Comparison of ENCODE assay signal across 10 cellular contexts in the genomic region with DNA sequence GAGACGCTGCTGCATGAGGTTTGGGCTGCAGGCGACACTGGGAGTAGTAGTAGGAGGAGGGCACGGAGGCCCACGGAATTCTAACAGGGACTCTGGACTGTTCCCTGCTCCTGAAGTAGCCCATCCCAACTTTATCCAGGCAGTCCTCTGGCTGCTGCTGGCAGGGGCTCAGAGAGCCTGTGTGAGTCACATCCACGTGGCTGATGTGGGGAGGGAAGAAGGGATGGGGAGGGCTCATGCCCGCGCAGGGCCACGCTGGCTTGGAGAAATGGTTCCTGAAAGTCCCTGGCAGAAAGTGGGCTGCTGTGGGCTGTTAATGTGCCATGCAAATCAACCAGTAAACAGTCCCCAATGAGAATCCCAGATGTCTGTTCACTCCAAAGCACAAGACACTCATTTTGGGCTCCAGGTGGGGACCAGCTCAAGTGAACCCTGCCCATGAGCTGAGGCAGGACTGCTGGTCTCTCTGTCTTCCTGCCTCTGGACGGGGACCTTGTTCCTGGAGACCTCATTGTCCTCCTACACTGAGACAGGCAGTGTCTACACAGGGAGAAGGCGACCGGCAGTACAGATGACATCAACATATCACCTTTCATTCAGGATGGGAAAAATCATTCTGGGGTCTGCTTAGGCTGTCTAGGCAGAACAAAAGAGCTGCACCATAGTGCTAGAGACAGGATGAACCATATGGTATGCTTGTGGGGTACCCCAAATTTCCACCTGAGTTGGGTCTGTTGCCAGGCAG. TPM values are rescaled to one million over a fixed set of nuclear protein-coding genes. Genes with fewer than 3 reads are reported as not detected.
DNase-seq lines count a peak whose midpoint lies in the region; ATAC-seq, FAIRE-seq and TF ChIP-seq lines count a peak whose summit lies in the region.
"Had no signal": no experiment of that assay in that cellular context is flagged by ENCODE, and none has a peak within 500 bp of the region (broad histone marks: within the 10 kb centered on the region; RNA-seq: fewer than 3 reads in every experiment).

No MANE protein-coding gene starts in this region.

- H3K4me1 ChIP-seq in pancreas = no peaks in the 10 kb centered on the region

- H3K27ac ChIP-seq in VCaP (peak overlapping the region; percentile 85), pancreas (peak overlapping the region in 1 of 4 donors; percentile 1)

- FAIRE-seq in pancreas (lab: Jason Lieb, UNC) = no peak
- FAIRE-seq: G401.6 had no signal

- no peak overlapping the region for H3K4me3 ChIP-seq in pancreas
- H3K4me3 ChIP-seq: spleen had no signal

- TF ChIP-seq CTCF in VCaP (conservative IDR thresholded peaks at IDR 0.05) (no peak), pancreas (IDR thresholded peaks at IDR 0.05) (no peak)

- no peaks in the 10 kb centered on the region for H3K9me3 ChIP-seq in pancreas

- H3K36me3 ChIP-seq in pancreas = no peaks in the 10 kb centered on the region
- H3K36me3 ChIP-seq: spleen had no signal

- no peaks in the 10 kb centered on the region for H3K27me3 ChIP-seq in pancreas

- intact Hi-C loops in Right ventricle myocardium inferior (cut with DNase I) = no loop called here
- intact Hi-C loops in pancreas (cut with DNase I) = no loop called here

- peak; percentile 92 for ATAC-seq in Right ventricle myocardium inferior
- peak in 3 of 4 donors; percentile 58 to 86 (median 85) for ATAC-seq in pancreas
- ATAC-seq in HG03280 (IDR thresholded peaks at IDR 0.05; ENCODE audit: unreplicated experiment) = no peak
- no peak for ATAC-seq in GM19397 (IDR thresholded peaks at IDR 0.05; ENCODE audit: unreplicated experiment)
- no peak for ATAC-seq in GM21717 (IDR thresholded peaks at IDR 0.05; ENCODE audit: unreplicated experiment)

- WGBS in pancreas, 2 donors = 68 to 71% methylated on average over 11 of the region's 11 CpGs

- DNase-seq in C1 segment of cervical spinal cord (lab: John Stamatoyannopoulos, UW) (peak in 12 of 14 donors; percentile 7 to 87 (median 53)), Right ventricle myocardium inferior (ENCODE audit: missing footprints) (peak; percentile 87), pancreas (peak in 3 of 6 donors; percentile 15 to 55 (median 39)), iPS-NIHi7 (ENCODE audit: extremely low spot score) (no peak)
- DNase-seq: spleen had no signal

RNA-seq across cellular contexts. Expression of a gene that starts 57.7 kb away (rescaled TPM):
- total RNA-seq in Right ventricle myocardium inferior (7.7 TPM), pancreas (10 to 100 TPM in 4 of 6 donors, 1 to 10 TPM in 2; 4.3 to 14.6 (median 11.1) TPM)
- 1 to 10 TPM; 3.8 to 6.5 TPM for polyA plus RNA-seq in pancreas

Comparison
In these comparisons a context has a peak if more than half of its experiments do, and no peak if none do; other contexts are left out.
1. ATAC-seq: peak in Right ventricle myocardium inferior (single experiment) and pancreas (3 of 4); none in HG03280 (single experiment), GM19397 (single experiment) and GM21717 (single experiment).